Comparison of ENCODE assay signal across 26 cellular contexts in genomic region chr16:55176901-55177300, GRCh38.
"Had no signal": no experiment of that assay in that cellular context is flagged by ENCODE, and none has a peak within 500 bp of the region (broad histone marks: within the 10 kb centered on the region; RNA-seq: fewer than 3 reads in every experiment).

No MANE protein-coding gene starts in this region.

- H3K9me3 ChIP-seq: lower lobe of right lung, prostate gland, testis, thyroid gland, transverse colon, upper lobe of left lung, vagina had no signal

- H3K27ac Mint-ChIP-seq: natural killer cell; nephron progenitor cell; stimulated activated naive B cell treated with anti-CD40 and anti-IgM and Interleukin-4, amounts not matched to agents 10 μg/mL and 1 μg/mL and 100 μg/mL, for 72 hours had no signal

- H3K4me1 ChIP-seq: heart right ventricle, lower lobe of right lung, parathyroid adenoma, prostate gland, stomach, testis, thyroid gland, transverse colon, vagina had no signal

- H3K9me3 Mint-ChIP-seq: natural killer cell; nephron progenitor cell; stimulated activated naive B cell treated with anti-CD40 and anti-IgM and Interleukin-4, amounts not matched to agents 10 μg/mL and 1 μg/mL and 100 μg/mL, for 72 hours had no signal

- H3K4me3 ChIP-seq: heart right ventricle, hepatocyte, lower lobe of right lung, prostate gland, smooth muscle cell, stomach, testis, thyroid gland, transverse colon, upper lobe of left lung, vagina had no signal

- H3K4me3 Mint-ChIP-seq: naive B cell; natural killer cell; nephron progenitor cell; stimulated activated naive B cell treated with anti-CD40 and anti-IgM and Interleukin-4, amounts not matched to agents 10 μg/mL and 1 μg/mL and 100 μg/mL, for 72 hours had no signal

- H3K27me3 Mint-ChIP-seq: naive B cell; stimulated activated naive B cell treated with anti-CD40 and anti-IgM and Interleukin-4, amounts not matched to agents 10 μg/mL and 1 μg/mL and 100 μg/mL, for 72 hours had no signal

- H3K27me3 ChIP-seq: hepatocyte, stomach, testis, thyroid gland, transverse colon, upper lobe of left lung, vagina had no signal

- H3K36me3 ChIP-seq: heart right ventricle, lower lobe of right lung, prostate gland, stomach, thyroid gland, transverse colon, upper lobe of left lung, vagina had no signal

- H3K36me3 Mint-ChIP-seq: naive B cell; natural killer cell; stimulated activated naive B cell treated with anti-CD40 and anti-IgM and Interleukin-4, amounts not matched to agents 10 μg/mL and 1 μg/mL and 100 μg/mL, for 72 hours had no signal

- DNase-seq: heart right ventricle; islet precursor cell; left ventricle myocardium superior; lower lobe of right lung; mammary epithelial cell; mesenchymal stem cell; naive B cell; natural killer cell; nephron progenitor cell; nucleus accumbens; retina; right cardiac atrium; stimulated activated CD4-positive, alpha-beta T cell treated with anti-CD3 and anti-CD28 coated beads, Interleukin-2, amount 100 ng/mL, for 24 hours; stimulated activated CD4-positive, alpha-beta T cell treated with anti-CD3 and anti-CD28 coated beads, Interleukin-4, amount 100 ng/mL, for 1 hour; stimulated activated naive B cell treated with anti-CD40 and anti-IgM and Interleukin-4, amounts not matched to agents 10 μg/mL and 1 μg/mL and 100 μg/mL, for 72 hours; stimulated activated naive CD8-positive, alpha-beta T cell treated with anti-CD3 and anti-CD28 coated beads, Interleukin-15, Interleukin-2, amounts not matched to agents 100 U/mL and 50 U/mL, for 24 hours; stomach; testis; thyroid gland; transverse colon had no signal

- H3K27ac ChIP-seq: heart right ventricle, hepatocyte, lower lobe of right lung, parathyroid adenoma, prostate gland, stomach, testis, thyroid gland, transverse colon, upper lobe of left lung, vagina had no signal

- H3K4me1 Mint-ChIP-seq: naive B cell; natural killer cell; stimulated activated naive B cell treated with anti-CD40 and anti-IgM and Interleukin-4, amounts not matched to agents 10 μg/mL and 1 μg/mL and 100 μg/mL, for 72 hours had no signal
